In genomic region chr4:153585021-153585420, GRCh38 we compare ENCODE assay signal across 22 cellular contexts.
DNase-seq lines count a peak whose midpoint lies in the region; ATAC-seq, FAIRE-seq and TF ChIP-seq lines count a peak whose summit lies in the region.
"Had no signal": no experiment of that assay in that cellular context is flagged by ENCODE, and none has a peak within 500 bp of the region (broad histone marks: within the 10 kb centered on the region; RNA-seq: fewer than 3 reads in every experiment).

No MANE protein-coding gene starts in this region.

- H3K36me3 ChIP-seq in naive thymus-derived CD4-positive, alpha-beta T cell (ENCODE audit: control insufficient read depth in 2 of 3, insufficient read depth in 3 of 3, low read length in 3 of 3): peaks cover 7 to 74% (median 9%) of the 10 kb centered on the region in 3 experiments
- H3K36me3 ChIP-seq: MG63 had no signal

- intact Hi-C loops in activated CD4-positive, alpha-beta T cell treated with anti-CD3 and anti-CD28 coated beads for 36 hours (cut with DNase I, micrococcal nuclease): no loop called here
- intact Hi-C loops in activated B cell treated with CpG ODN at 0.5 μM for 24 hours (cut with micrococcal nuclease): no loop called here
- intact Hi-C loops in naive thymus-derived CD4-positive, alpha-beta T cell (cut with micrococcal nuclease): loop anchor here (1.0 to 5.0 kb wide), 2 partner anchors 8 to 167 kb away; no protein-coding TSS in a partner anchor

- H3K9me3 ChIP-seq in naive thymus-derived CD4-positive, alpha-beta T cell (ENCODE audit: control insufficient read depth in 2 of 3, low read length in 3 of 3): no peaks in the 10 kb centered on the region
- H3K9me3 ChIP-seq: MG63, spleen, thyroid gland had no signal

- H3K9me3 Mint-ChIP-seq in activated CD4-positive, alpha-beta T cell treated with anti-CD3 and anti-CD28 coated beads for 36 hours (ENCODE audit: low read depth): no peaks in the 10 kb centered on the region
- H3K9me3 Mint-ChIP-seq in activated B cell treated with CpG ODN at 0.5 μM for 24 hours: no peaks in the 10 kb centered on the region
- no peaks in the 10 kb centered on the region for H3K9me3 Mint-ChIP-seq in naive thymus-derived CD4-positive, alpha-beta T cell
- H3K9me3 Mint-ChIP-seq: effector memory CD8-positive, alpha-beta T cell had no signal

- peaks cover 41% of the 10 kb centered on the region for H3K36me3 Mint-ChIP-seq in activated CD4-positive, alpha-beta T cell treated with anti-CD3 and anti-CD28 coated beads for 36 hours (ENCODE audit: low read depth)
- H3K36me3 Mint-ChIP-seq in activated B cell treated with CpG ODN at 0.5 μM for 24 hours (ENCODE audit: low read depth): peaks cover 85% of the 10 kb centered on the region
- H3K36me3 Mint-ChIP-seq in naive thymus-derived CD4-positive, alpha-beta T cell: peaks cover 8 to 52% (median 11%) of the 10 kb centered on the region in 5 donors

- H3K4me1 ChIP-seq in naive thymus-derived CD4-positive, alpha-beta T cell (ENCODE audit: control insufficient read depth in 2 of 2, insufficient read depth in 2 of 2, low read length in 2 of 2): no peaks in the 10 kb centered on the region

- peak overlapping the region; percentile 62 for H3K27ac Mint-ChIP-seq in activated CD4-positive, alpha-beta T cell treated with anti-CD3 and anti-CD28 coated beads for 36 hours
- peak overlapping the region; percentile 47 for H3K27ac Mint-ChIP-seq in activated B cell treated with CpG ODN at 0.5 μM for 24 hours
- peak overlapping the region in 8 of 9 donors; percentile 61 to 87 (median 74) for H3K27ac Mint-ChIP-seq in naive thymus-derived CD4-positive, alpha-beta T cell

- H3K27ac ChIP-seq in naive thymus-derived CD4-positive, alpha-beta T cell (ENCODE audit: low read depth, low read length): no peak overlapping the region
- H3K27ac ChIP-seq: C4-2B, hepatocyte, SK-N-MC, spleen, thyroid gland had no signal

- no peaks in the 10 kb centered on the region for H3K27me3 Mint-ChIP-seq in activated CD4-positive, alpha-beta T cell treated with anti-CD3 and anti-CD28 coated beads for 36 hours
- no peaks in the 10 kb centered on the region for H3K27me3 Mint-ChIP-seq in activated B cell treated with CpG ODN at 0.5 μM for 24 hours
- H3K27me3 Mint-ChIP-seq in naive thymus-derived CD4-positive, alpha-beta T cell: no peaks in the 10 kb centered on the region
- H3K27me3 Mint-ChIP-seq: effector memory CD8-positive, alpha-beta T cell had no signal

- POLR2A ChIA-PET in activated CD4-positive, alpha-beta T cell treated with anti-CD3 and anti-CD28 coated beads for 36 hours (lab: Charles Lee): no interaction called here
- POLR2A ChIA-PET in activated B cell treated with CpG ODN at 0.5 μM for 24 hours (lab: Charles Lee): no interaction called here
- POLR2A ChIA-PET in naive thymus-derived CD4-positive, alpha-beta T cell (lab: Charles Lee): interaction anchor here (1.4 kb wide), 1 partner anchor 11 kb away, joined by 5 read pairs; no protein-coding TSS in a partner anchor

- no peak for ATAC-seq in activated CD4-positive, alpha-beta T cell treated with anti-CD3 and anti-CD28 coated beads for 36 hours
- ATAC-seq in activated B cell treated with CpG ODN at 0.5 μM for 24 hours (ENCODE audit: low read depth): no peak
- no peak for ATAC-seq in naive thymus-derived CD4-positive, alpha-beta T cell
- ATAC-seq: effector memory CD8-positive, alpha-beta T cell; Panc1 had no signal

- H3K27me3 ChIP-seq in naive thymus-derived CD4-positive, alpha-beta T cell (ENCODE audit: control insufficient read depth in 2 of 2, insufficient read depth in 2 of 2, low read length in 2 of 2): no peaks in the 10 kb centered on the region
- H3K27me3 ChIP-seq: hepatocyte, MG63, spleen, thyroid gland had no signal

- DNase-seq in activated CD4-positive, alpha-beta T cell treated with anti-CD3 and anti-CD28 coated beads for 36 hours: no peak
- no peak for DNase-seq in activated CD4-positive, alpha-beta T cell treated with anti-CD3 and anti-CD28 coated beads, Interleukin-2, amount 50 U/mL, for 48 hours
- DNase-seq in GM19239 (ENCODE audit: insufficient read length, low spot score) (no peak), activated B cell treated with CpG ODN at 0.5 μM for 24 hours (no peak), T-helper 2 cell (no peak), NCI-H774 (lab: John Stamatoyannopoulos, UW) (no peak), SIG-M5 treated with dmso at 0.1 percent for 504 hours (lab: John Stamatoyannopoulos, UW; ENCODE audit: unreplicated experiment) (no peak)
- no peak for DNase-seq in naive thymus-derived CD4-positive, alpha-beta T cell
- DNase-seq: 8988T; anterior cingulate cortex; effector memory CD8-positive, alpha-beta T cell; GOT3; MG63; NCI-H187; NCI-H2227 treated with DMSO at 0.1 percent for 48 hours; spleen; thyroid gland had no signal

- peaks cover 26% of the 10 kb centered on the region for H3K4me1 Mint-ChIP-seq in activated CD4-positive, alpha-beta T cell treated with anti-CD3 and anti-CD28 coated beads for 36 hours
- peaks cover 38% of the 10 kb centered on the region for H3K4me1 Mint-ChIP-seq in activated B cell treated with CpG ODN at 0.5 μM for 24 hours
- peaks cover 8 to 65% (median 33%) of the 10 kb centered on the region in 7 donors for H3K4me1 Mint-ChIP-seq in naive thymus-derived CD4-positive, alpha-beta T cell

- CTCF ChIA-PET in activated CD4-positive, alpha-beta T cell treated with anti-CD3 and anti-CD28 coated beads for 36 hours (lab: Charles Lee): interaction anchor here (0.9 to 1.3 kb wide), 5 partner anchors 8 to 58 kb away, joined by 3 to 5 read pairs (median 4); no protein-coding TSS in a partner anchor
- CTCF ChIA-PET in activated B cell treated with CpG ODN at 0.5 μM for 24 hours (lab: Charles Lee): interaction anchor here (1.5 kb wide), 1 partner anchor 243 kb away, joined by 3 read pairs; no protein-coding TSS in a partner anchor
- CTCF ChIA-PET in naive thymus-derived CD4-positive, alpha-beta T cell (lab: Charles Lee): interaction anchor here (1.2 to 1.5 kb wide), 2 partner anchors 11 to 157 kb away, joined by 3 to 4 read pairs; no protein-coding TSS in a partner anchor

- FAIRE-seq in GM19239 (lab: Jason Lieb, UNC): peak; percentile 42
- FAIRE-seq: TTC549 had no signal

- TF ChIP-seq CTCF in activated B cell treated with CpG ODN at 0.5 μM for 24 hours (IDR thresholded peaks at IDR 0.05): no peak

- H3K4me3 Mint-ChIP-seq in activated CD4-positive, alpha-beta T cell treated with anti-CD3 and anti-CD28 coated beads for 36 hours: no peak overlapping the region
- H3K4me3 Mint-ChIP-seq in activated B cell treated with CpG ODN at 0.5 μM for 24 hours: no peak overlapping the region
- no peak overlapping the region for H3K4me3 Mint-ChIP-seq in naive thymus-derived CD4-positive, alpha-beta T cell
- H3K4me3 Mint-ChIP-seq: effector memory CD8-positive, alpha-beta T cell had no signal

- H3K4me3 ChIP-seq in naive thymus-derived CD4-positive, alpha-beta T cell (ENCODE audit: low read length): no peak overlapping the region
- H3K4me3 ChIP-seq: hepatocyte, MG63, SK-N-MC, spleen, thyroid gland had no signal

Comparison
In these comparisons a context has a peak if more than half of its experiments do, and no peak if none do; other contexts are left out.
1. intact Hi-C loops: an anchor here in naive thymus-derived CD4-positive, alpha-beta T cell (1.0 to 5.0 kb wide); none called in activated CD4-positive, alpha-beta T cell treated with anti-CD3 and anti-CD28 coated beads for 36 hours and activated B cell treated with CpG ODN at 0.5 μM for 24 hours.